Comparison of ENCODE assay signal across 30 cellular contexts in genomic region chr3:150118219-150118618, GRCh38.
"Had no signal": no experiment of that assay in that cellular context is flagged by ENCODE, and none has a peak within 500 bp of the region (broad histone marks: within the 10 kb centered on the region; RNA-seq: fewer than 3 reads in every experiment).

No MANE protein-coding gene starts in this region.

- H3K36me3 Mint-ChIP-seq: naive thymus-derived CD4-positive, alpha-beta T cell; natural killer cell; stimulated activated memory B cell treated with anti-CD40 and anti-IgM and Interleukin-4, amounts not matched to agents 10 μg/mL and 1 μg/mL and 100 μg/mL, for 72 hours; type B pancreatic cell had no signal

- H3K27me3 Mint-ChIP-seq: type B pancreatic cell had no signal

- H3K9me3 Mint-ChIP-seq: natural killer cell; stimulated activated naive CD8-positive, alpha-beta T cell treated with anti-CD3 and anti-CD28 coated beads, Interleukin-15, amount 100 ng/mL, for 72 hours had no signal

- H3K27ac Mint-ChIP-seq: natural killer cell; nephron; stimulated activated memory B cell treated with anti-CD40 and anti-IgM and Interleukin-4, amounts not matched to agents 10 μg/mL and 1 μg/mL and 100 μg/mL, for 72 hours; stimulated activated naive CD8-positive, alpha-beta T cell treated with anti-CD3 and anti-CD28 coated beads, Interleukin-15, amount 100 ng/mL, for 72 hours; type B pancreatic cell had no signal

- H3K4me1 ChIP-seq: pancreas, prostate gland, right lobe of liver, sigmoid colon, spleen, suprapubic skin, testis, transverse colon, upper lobe of right lung, uterus had no signal

- H3K27me3 ChIP-seq: neutrophil, pancreas, right lobe of liver, sigmoid colon, spleen, testis, tibial artery, transverse colon, upper lobe of right lung, uterus had no signal

- H3K36me3 ChIP-seq: neutrophil, pancreas, prostate gland, right lobe of liver, sigmoid colon, spleen, suprapubic skin, tibial artery, transverse colon, upper lobe of right lung, uterus had no signal

- H3K27ac ChIP-seq: neutrophil, pancreas, prostate gland, right lobe of liver, sigmoid colon, skin epidermis, spleen, suprapubic skin, testis, tibial artery, transverse colon, upper lobe of right lung, uterus had no signal

- DNase-seq: naive thymus-derived CD4-positive, alpha-beta T cell; natural killer cell; nucleus accumbens; pancreas; right cardiac atrium; right lobe of liver; sigmoid colon; spleen; stimulated activated CD4-positive, alpha-beta T cell treated with anti-CD3 and anti-CD28 coated beads, Interleukin-12 subunit alpha, Interleukin-12 subunit beta, amount 100 ng/mL, for 4 hours; stimulated activated CD4-positive, alpha-beta T cell treated with anti-CD3 and anti-CD28 coated beads, Interleukin-1b, Interleukin-23, amount 100 ng/mL, for 48 hours; stimulated activated CD4-positive, alpha-beta T cell treated with anti-CD3 and anti-CD28 coated beads, Interleukin-4, amount 100 ng/mL, for 1 hour; stimulated activated CD4-positive, alpha-beta T cell treated with anti-CD3 and anti-CD28 coated beads, Interleukin-4, amount 100 ng/mL, for 4 hours; stimulated activated CD8-positive, alpha-beta memory T cell treated with anti-CD3 and anti-CD28 coated beads, Interleukin-4, amount 100 ng/mL, for 48 hours; stimulated activated naive CD4-positive, alpha-beta T cell; stimulated activated naive CD8-positive, alpha-beta T cell treated with anti-CD3 and anti-CD28 coated beads, Interleukin-15, amount 100 ng/mL, for 72 hours; stimulated activated naive CD8-positive, alpha-beta T cell treated with anti-CD3 and anti-CD28 coated beads, Interleukin-15, Interleukin-2, amounts not matched to agents 100 U/mL and 50 U/mL, for 24 hours; substantia nigra; testis; tibial artery; transverse colon; upper lobe of right lung; uterus had no signal

- H3K4me3 Mint-ChIP-seq: naive thymus-derived CD4-positive, alpha-beta T cell; natural killer cell; nephron; stimulated activated memory B cell treated with anti-CD40 and anti-IgM and Interleukin-4, amounts not matched to agents 10 μg/mL and 1 μg/mL and 100 μg/mL, for 72 hours; stimulated activated naive CD8-positive, alpha-beta T cell treated with anti-CD3 and anti-CD28 coated beads, Interleukin-15, amount 100 ng/mL, for 72 hours; type B pancreatic cell had no signal

- ATAC-seq: naive thymus-derived CD4-positive, alpha-beta T cell; natural killer cell; pancreas; right cardiac atrium; right lobe of liver; stimulated activated memory B cell treated with anti-CD40 and anti-IgM and Interleukin-4, amounts not matched to agents 10 μg/mL and 1 μg/mL and 100 μg/mL, for 72 hours; stimulated activated naive CD8-positive, alpha-beta T cell treated with anti-CD3 and anti-CD28 coated beads, Interleukin-15, amount 100 ng/mL, for 72 hours; stimulated activated naive CD8-positive, alpha-beta T cell treated with anti-CD3 and anti-CD28 coated beads, Interleukin-15, Interleukin-2, amounts not matched to agents 100 U/mL and 50 U/mL, for 24 hours; upper lobe of right lung had no signal

- H3K4me3 ChIP-seq: pancreas, prostate gland, right lobe of liver, sigmoid colon, skin epidermis, smooth muscle cell, spleen, suprapubic skin, testis, tibial artery, transverse colon, upper lobe of right lung, uterus had no signal

- H3K4me1 Mint-ChIP-seq: naive thymus-derived CD4-positive, alpha-beta T cell; natural killer cell; stimulated activated memory B cell treated with anti-CD40 and anti-IgM and Interleukin-4, amounts not matched to agents 10 μg/mL and 1 μg/mL and 100 μg/mL, for 72 hours; stimulated activated naive CD8-positive, alpha-beta T cell treated with anti-CD3 and anti-CD28 coated beads, Interleukin-15, amount 100 ng/mL, for 72 hours had no signal

- H3K9me3 ChIP-seq: neutrophil, pancreas, prostate gland, right lobe of liver, sigmoid colon, suprapubic skin, testis, tibial artery, transverse colon, upper lobe of right lung, uterus had no signal
